Comparison of ENCODE assay signal across 8 cellular contexts in the genomic region with DNA sequence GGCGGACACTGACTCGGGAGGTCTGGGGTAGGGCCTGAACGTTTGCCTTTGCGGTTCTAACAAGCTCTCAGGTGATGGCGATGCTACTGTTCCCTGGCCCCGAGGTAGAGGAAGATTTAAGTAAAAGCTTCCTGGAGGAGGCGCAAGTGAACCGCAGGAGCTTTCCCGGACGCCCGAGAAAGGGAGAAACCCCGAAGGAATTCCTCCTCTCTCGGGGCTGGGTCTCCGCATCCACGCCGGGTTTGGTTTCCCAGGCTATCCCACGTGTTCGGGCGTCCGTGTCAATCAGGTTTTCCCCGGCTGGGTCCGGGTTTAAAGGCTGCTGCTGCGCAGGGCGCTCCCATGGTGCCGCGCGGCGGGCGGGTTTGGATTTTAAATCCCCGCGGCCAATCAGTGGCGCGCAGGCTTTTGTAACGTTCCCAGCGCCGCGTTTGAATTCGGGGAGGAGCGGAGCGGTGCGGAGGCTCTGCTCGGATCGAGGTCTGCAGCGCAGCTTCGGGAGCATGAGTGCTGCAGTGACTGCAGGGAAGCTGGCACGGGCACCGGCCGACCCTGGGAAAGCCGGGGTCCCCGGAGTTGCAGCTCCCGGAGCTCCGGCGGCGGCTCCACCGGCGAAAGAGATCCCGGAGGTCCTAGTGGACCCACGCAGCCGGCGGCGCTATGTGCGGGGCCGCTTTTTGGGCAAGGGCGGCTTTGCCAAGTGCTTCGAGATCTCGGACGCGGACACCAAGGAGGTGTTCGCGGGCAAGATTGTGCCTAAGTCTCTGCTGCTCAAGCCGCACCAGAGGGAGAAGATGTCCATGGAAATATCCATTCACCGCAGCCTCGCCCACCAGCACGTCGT. TPM values are rescaled to one million over a fixed set of nuclear protein-coding genes. Genes with fewer than 3 reads are reported as not detected.
DNase-seq lines count a peak whose midpoint lies in the region; ATAC-seq and TF ChIP-seq lines count a peak whose summit lies in the region.

PLK1 (plus strand) TSS at position 460 of the 844 bp plus-strand sequence; CDS start at position 504, 44 bp downstream.

- H3K27ac Mint-ChIP-seq in activated CD4-positive, alpha-beta T cell treated with anti-CD3 and anti-CD28 coated beads for 36 hours = peak within 1 kb of the TSS; percentile 60

- peaks cover 43% of the 10 kb centered on the region for H3K36me3 Mint-ChIP-seq in activated CD4-positive, alpha-beta T cell treated with anti-CD3 and anti-CD28 coated beads for 36 hours (ENCODE audit: low read depth)

- no peaks in the 10 kb centered on the region for H3K9me3 Mint-ChIP-seq in activated CD4-positive, alpha-beta T cell treated with anti-CD3 and anti-CD28 coated beads for 36 hours (ENCODE audit: low read depth)

- DNase-seq in AG09309 (ENCODE audit: low read depth) = no peak
- DNase-seq in NCI-H460 (ENCODE audit: extremely low read depth, low read depth) = peak; percentile 80
- DNase-seq in activated CD4-positive, alpha-beta T cell treated with anti-CD3 and anti-CD28 coated beads for 36 hours = peak; percentile 93
- peak; percentile 91 for DNase-seq in colonic mucosa
- peak; percentile 96 for DNase-seq in left kidney (ENCODE audit: low read depth, low spot score)
- DNase-seq in stimulated activated CD4-positive, alpha-beta T cell treated with anti-CD3 and anti-CD28 coated beads, Interleukin-2, amount 100 ng/mL, for 4 hours (ENCODE audit: low read depth) = peak; percentile 41

- H3K9ac ChIP-seq in colonic mucosa (ENCODE audit: low read depth in 2 of 2, low read length in 2 of 2) = peak within 1 kb of the TSS; percentile 44 to 62

- intact Hi-C loops in activated CD4-positive, alpha-beta T cell treated with anti-CD3 and anti-CD28 coated beads for 36 hours (cut with DNase I, micrococcal nuclease) = loop anchor here (1.0 to 10.0 kb wide), 9 partner anchors 8 to 986 kb away; partner anchors contain the start of genes DCTN5 (in 2 of the 2), PALB2 (in 2 of the 2), COG7 (in 1 of the 2) and EARS2 (in 1 of the 2)
- intact Hi-C loops in colonic mucosa (cut with DNase I) = no loop called here

- H3K4me1 Mint-ChIP-seq in activated CD4-positive, alpha-beta T cell treated with anti-CD3 and anti-CD28 coated beads for 36 hours = peaks cover 16% of the 10 kb centered on the region

- H3K4me3 Mint-ChIP-seq in activated CD4-positive, alpha-beta T cell treated with anti-CD3 and anti-CD28 coated beads for 36 hours = peak within 1 kb of the TSS; percentile 95

- no peaks in the 10 kb centered on the region for H3K27me3 ChIP-seq in colonic mucosa

- H3K9me3 ChIP-seq in colonic mucosa = no peaks in the 10 kb centered on the region

- H3K27me3 Mint-ChIP-seq in activated CD4-positive, alpha-beta T cell treated with anti-CD3 and anti-CD28 coated beads for 36 hours = no peaks in the 10 kb centered on the region

- TF ChIP-seq CTCF in AG09309 (IDR thresholded peaks at IDR 0.05; ENCODE audit: control insufficient read depth, insufficient read depth, low read depth, low read length, missing control alignments) (peak; percentile 52), colonic mucosa (IDR thresholded peaks at IDR 0.05) (no peak)

- ATAC-seq in GM18873 (IDR thresholded peaks at IDR 0.05; ENCODE audit: low FRiP score, unreplicated experiment) = peak; percentile 75
- peak; percentile 80 for ATAC-seq in HG03280 (IDR thresholded peaks at IDR 0.05; ENCODE audit: unreplicated experiment)
- ATAC-seq in activated CD4-positive, alpha-beta T cell treated with anti-CD3 and anti-CD28 coated beads for 36 hours = peak; percentile 97

- peak within 1 kb of the TSS; percentile 11 for H3K27ac ChIP-seq in colonic mucosa

- POLR2A ChIA-PET in activated CD4-positive, alpha-beta T cell treated with anti-CD3 and anti-CD28 coated beads for 36 hours (lab: Charles Lee) = interaction anchor here (0.6 to 1.8 kb wide), 4 partner anchors 13 to 169 kb away, joined by 3 to 7 read pairs (median 4); partner anchors contain the start of genes DCTN5 and PALB2

- no peaks in the 10 kb centered on the region for H3K36me3 ChIP-seq in colonic mucosa

- CTCF ChIA-PET in activated CD4-positive, alpha-beta T cell treated with anti-CD3 and anti-CD28 coated beads for 36 hours (lab: Charles Lee) = interaction anchor here (0.7 to 1.7 kb wide), 7 partner anchors 12 to 392 kb away, joined by 3 to 7 read pairs (median 4); partner anchors contain the start of genes DCTN5 and PALB2

- peak within 1 kb of the TSS; percentile 75 for H3K4me3 ChIP-seq in AG09309 (ENCODE audit: control insufficient read depth, low read depth, low read length)
- peak within 1 kb of the TSS; percentile 56 for H3K4me3 ChIP-seq in colonic mucosa

- no peaks in the 10 kb centered on the region for H3K4me1 ChIP-seq in colonic mucosa

RNA-seq across cellular contexts. Expression of gene PLK1, which starts in this region (rescaled TPM):
- total RNA-seq in NCI-H460 (2014; rRNA removed; shearing (Covaris generic)) = 59.1 and 66.3 TPM in 2 replicates
- 75.1 and 77.7 TPM in 2 replicates for polyA plus RNA-seq in NCI-H460 (2014; cell fraction: nucleus; rRNA removed)
- total RNA-seq in activated CD4-positive, alpha-beta T cell treated with anti-CD3 and anti-CD28 coated beads for 36 hours = 100 to 1,000 TPM in 1 of 2 experiments, 10 to 100 TPM in 1; 91.4 to 120 TPM
- 10 to 100 TPM; 17.6 to 84.7 TPM for total RNA-seq in colonic mucosa
